11 cellular contexts compared by ENCODE assay signal in the genomic region with DNA sequence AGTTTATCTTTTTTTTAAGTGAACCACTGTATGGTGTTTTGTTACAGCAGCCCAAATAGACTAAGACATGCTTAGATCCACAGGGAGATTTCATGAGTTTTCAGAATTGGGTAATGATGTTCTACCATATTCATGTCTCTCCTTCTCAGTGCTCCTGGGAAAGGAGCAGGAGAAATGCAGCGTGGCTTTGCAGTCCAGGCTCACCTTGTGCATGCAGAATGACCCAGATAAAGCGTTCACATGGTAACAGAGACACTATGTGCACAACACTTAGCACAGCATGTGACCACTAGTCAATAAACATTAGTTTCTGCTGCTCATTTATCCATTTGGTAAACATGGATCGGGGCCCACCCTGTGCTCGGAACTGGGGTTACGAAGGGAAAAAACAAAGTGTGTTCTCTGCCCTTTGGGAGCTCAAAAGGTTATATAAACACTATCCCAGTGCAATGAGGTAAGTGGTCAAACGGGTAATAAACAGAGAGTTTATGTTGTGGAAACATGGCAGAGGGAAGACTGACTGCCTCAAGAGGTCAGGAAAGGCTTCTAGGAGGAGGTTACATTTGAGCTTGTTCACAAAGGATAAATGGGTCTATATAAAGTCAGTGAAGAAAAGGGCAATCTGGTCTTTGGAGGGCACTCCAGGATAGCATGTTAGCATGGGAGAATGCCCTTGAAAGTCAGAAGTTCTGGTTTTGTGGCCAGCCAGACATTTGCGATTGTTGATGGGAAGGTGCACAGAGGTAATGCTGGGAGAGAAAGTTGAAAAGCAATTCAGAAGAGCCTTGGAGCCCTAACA.
"Had no signal": no experiment of that assay in that cellular context is flagged by ENCODE, and none has a peak within 500 bp of the region (broad histone marks: within the 10 kb centered on the region; RNA-seq: fewer than 3 reads in every experiment).

No MANE protein-coding gene starts in this region.

- H3K4me3 Mint-ChIP-seq: activated CD8-positive, alpha-beta memory T cell treated with anti-CD3 and anti-CD28 coated beads, Interleukin-2, amount 10 ng/mL, durations not matched to agents 7 days and 5 days; activated T-cell treated with anti-CD3 and anti-CD28 coated beads, Interleukin-2, amount 50 U/mL, for 24 hours; memory B cell; neural crest cell; stimulated activated effector memory CD8-positive, alpha-beta T cell treated with anti-CD3 and anti-CD28 coated beads, Interleukin-12 subunit alpha, Interleukin-12 subunit beta, amount 100 ng/mL, for 72 hours had no signal

- H3K27ac Mint-ChIP-seq: activated CD8-positive, alpha-beta memory T cell treated with anti-CD3 and anti-CD28 coated beads, Interleukin-2, amount 10 ng/mL, durations not matched to agents 7 days and 5 days; activated T-cell treated with anti-CD3 and anti-CD28 coated beads, Interleukin-2, amount 50 U/mL, for 24 hours; memory B cell; stimulated activated effector memory CD8-positive, alpha-beta T cell treated with anti-CD3 and anti-CD28 coated beads, Interleukin-12 subunit alpha, Interleukin-12 subunit beta, amount 100 ng/mL, for 72 hours had no signal

- H3K4me1 Mint-ChIP-seq: memory B cell; stimulated activated effector memory CD8-positive, alpha-beta T cell treated with anti-CD3 and anti-CD28 coated beads, Interleukin-12 subunit alpha, Interleukin-12 subunit beta, amount 100 ng/mL, for 72 hours had no signal

- ATAC-seq: activated CD8-positive, alpha-beta memory T cell treated with anti-CD3 and anti-CD28 coated beads, Interleukin-2, amount 10 ng/mL, durations not matched to agents 7 days and 5 days; esophagus mucosa; stimulated activated effector memory CD8-positive, alpha-beta T cell treated with anti-CD3 and anti-CD28 coated beads, Interleukin-12 subunit alpha, Interleukin-12 subunit beta, amount 100 ng/mL, for 72 hours had no signal

- H3K27me3 Mint-ChIP-seq: activated CD8-positive, alpha-beta memory T cell treated with anti-CD3 and anti-CD28 coated beads, Interleukin-2, amount 10 ng/mL, durations not matched to agents 7 days and 5 days; activated T-cell treated with anti-CD3 and anti-CD28 coated beads, Interleukin-2, amount 50 U/mL, for 24 hours had no signal

- DNase-seq: activated CD4-positive, alpha-beta T cell treated with anti-CD3 and anti-CD28 coated beads for 1 hour; activated naive CD4-positive, alpha-beta T cell treated with anti-CD3 and anti-CD28 coated beads, Interleukin-2, amount 50 U/mL, for 16 hours; activated T-cell treated with anti-CD3 and anti-CD28 coated beads, Interleukin-2, amount 50 U/mL, for 24 hours; dorsolateral prefrontal cortex; hippocampal formation; kidney had no signal

- H3K36me3 Mint-ChIP-seq: activated CD8-positive, alpha-beta memory T cell treated with anti-CD3 and anti-CD28 coated beads, Interleukin-2, amount 10 ng/mL, durations not matched to agents 7 days and 5 days; memory B cell; stimulated activated effector memory CD8-positive, alpha-beta T cell treated with anti-CD3 and anti-CD28 coated beads, Interleukin-12 subunit alpha, Interleukin-12 subunit beta, amount 100 ng/mL, for 72 hours had no signal
